In genomic region chr22:41096391-41096790, GRCh38 we compare ENCODE assay signal across 12 cellular contexts. TPM values are rescaled to one million over a fixed set of nuclear protein-coding genes. Genes with fewer than 3 reads are reported as not detected.
A peak's percentile ranks its signal among the peaks of the same experiment; 100 is the strongest.
DNase-seq lines count a peak whose midpoint lies in the region; ATAC-seq and TF ChIP-seq lines count a peak whose summit lies in the region.
"Had no signal": no experiment of that assay in that cellular context is flagged by ENCODE, and none has a peak within 500 bp of the region (broad histone marks: within the 10 kb centered on the region; RNA-seq: fewer than 3 reads in every experiment).

No MANE protein-coding gene starts in this region.

- H3K9ac ChIP-seq in SU-DHL-6 (ENCODE audit: low read length): peak overlapping the region; percentile 93
- H3K9ac ChIP-seq: parathyroid adenoma had no signal

- no peak for TF ChIP-seq CTCF in SU-DHL-6 (IDR thresholded peaks at IDR 0.05; ENCODE audit: insufficient read depth, low read length, poor library complexity, severe bottlenecking)
- no peak for TF ChIP-seq CTCF in fibroblast of pulmonary artery (IDR thresholded peaks at IDR 0.05; ENCODE audit: low read length, missing control alignments)

- H3K27ac Mint-ChIP-seq in stimulated activated effector memory CD8-positive, alpha-beta T cell treated with anti-CD3 and anti-CD28 coated beads, Interleukin-12 subunit alpha, Interleukin-12 subunit beta, amount 100 ng/mL, for 72 hours: peak overlapping the region; percentile 34

- H3K27me3 ChIP-seq in SU-DHL-6 (ENCODE audit: low read length): no peaks in the 10 kb centered on the region
- H3K27me3 ChIP-seq: thyroid gland had no signal

- H3K9me3 Mint-ChIP-seq in activated T-cell treated with anti-CD3 and anti-CD28 coated beads, Interleukin-2, amount 50 U/mL, for 4 hours: no peaks in the 10 kb centered on the region
- no peaks in the 10 kb centered on the region for H3K9me3 Mint-ChIP-seq in stimulated activated effector memory CD8-positive, alpha-beta T cell treated with anti-CD3 and anti-CD28 coated beads, Interleukin-12 subunit alpha, Interleukin-12 subunit beta, amount 100 ng/mL, for 72 hours

- H2AFZ ChIP-seq in SU-DHL-6 (ENCODE audit: low read depth, low read length, severe bottlenecking): no peak overlapping the region
- H2AFZ ChIP-seq: parathyroid adenoma had no signal

- H3K4me3 Mint-ChIP-seq in activated T-cell treated with anti-CD3 and anti-CD28 coated beads, Interleukin-2, amount 50 U/mL, for 4 hours: peak overlapping the region; percentile 98
- peak overlapping the region; percentile 98 for H3K4me3 Mint-ChIP-seq in stimulated activated effector memory CD8-positive, alpha-beta T cell treated with anti-CD3 and anti-CD28 coated beads, Interleukin-12 subunit alpha, Interleukin-12 subunit beta, amount 100 ng/mL, for 72 hours

- peaks cover 6% of the 10 kb centered on the region for H3K36me3 ChIP-seq in SU-DHL-6 (ENCODE audit: low read length)
- H3K36me3 ChIP-seq: thyroid gland had no signal

- H3F3A ChIP-seq in SU-DHL-6 (ENCODE audit: insufficient read depth): 0 out of 2 replicates have a peak, but pooled peaks cover 20% of the 10 kb centered on the region

- DNase-seq in activated T-cell treated with anti-CD3 and anti-CD28 coated beads, Interleukin-2, amount 50 U/mL, for 4 hours: no peak
- no peak for DNase-seq in activated T-cell treated with anti-CD3 and anti-CD28 coated beads, Interleukin-2, amount 50 U/mL, for 1 hour
- DNase-seq in fibroblast of pulmonary artery (ENCODE audit: low read depth) (no peak), T1000 (lab: John Stamatoyannopoulos, UW) (no peak), cerebellar cortex (ENCODE audit: low spot score) (no peak)
- no peak for DNase-seq in stimulated activated effector memory CD8-positive, alpha-beta T cell treated with anti-CD3 and anti-CD28 coated beads, Interleukin-12 subunit alpha, Interleukin-12 subunit beta, amount 100 ng/mL, for 72 hours (ENCODE audit: low spot score in 2 of 2)
- DNase-seq: left cardiac atrium, NCI-H1436, thyroid gland had no signal

- peak overlapping the region; percentile 25; the same call in 1 of the 2 replicates for H3K27ac ChIP-seq in SU-DHL-6 (ENCODE audit: low read depth, low read length)
- H3K27ac ChIP-seq: parathyroid adenoma, thyroid gland had no signal

- H3K4me2 ChIP-seq in SU-DHL-6 (ENCODE audit: low read depth, low read length, poor library complexity, severe bottlenecking): peak overlapping the region; percentile 66

- H3K79me2 ChIP-seq in SU-DHL-6 (ENCODE audit: insufficient read depth, low read length): peaks cover 91% of the 10 kb centered on the region

- H3K4me3 ChIP-seq in SU-DHL-6 (ENCODE audit: insufficient read depth, low read length, poor library complexity, severe bottlenecking) (peak overlapping the region; percentile 92), fibroblast of pulmonary artery (replicated peaks; ENCODE audit: low read depth, low read length) (peak overlapping the region; percentile 2)
- H3K4me3 ChIP-seq: thyroid gland had no signal

- H3K4me1 Mint-ChIP-seq in activated T-cell treated with anti-CD3 and anti-CD28 coated beads, Interleukin-2, amount 50 U/mL, for 4 hours (ENCODE audit: low read depth): peaks cover 62% of the 10 kb centered on the region
- H3K4me1 Mint-ChIP-seq in stimulated activated effector memory CD8-positive, alpha-beta T cell treated with anti-CD3 and anti-CD28 coated beads, Interleukin-12 subunit alpha, Interleukin-12 subunit beta, amount 100 ng/mL, for 72 hours: peaks cover 54% of the 10 kb centered on the region

- peaks cover 28% of the 10 kb centered on the region for H4K20me1 ChIP-seq in SU-DHL-6 (ENCODE audit: low read depth, low read length)

- no peaks in the 10 kb centered on the region for H3K9me2 ChIP-seq in SU-DHL-6 (replicated peaks; ENCODE audit: insufficient read depth, low read length)

- H3K9me3 ChIP-seq in SU-DHL-6 (ENCODE audit: insufficient read depth, low read length): no peaks in the 10 kb centered on the region
- H3K9me3 ChIP-seq: thyroid gland had no signal

- no peak for ATAC-seq in activated T-cell treated with anti-CD3 and anti-CD28 coated beads, Interleukin-2, amount 50 U/mL, for 4 hours
- no peak for ATAC-seq in stimulated activated effector memory CD8-positive, alpha-beta T cell treated with anti-CD3 and anti-CD28 coated beads, Interleukin-12 subunit alpha, Interleukin-12 subunit beta, amount 100 ng/mL, for 72 hours
- no peak for ATAC-seq in HG02885 (IDR thresholded peaks at IDR 0.05; ENCODE audit: poor library complexity, unreplicated experiment)
- ATAC-seq: left cardiac atrium had no signal

- no peaks in the 10 kb centered on the region for H3K27me3 Mint-ChIP-seq in activated T-cell treated with anti-CD3 and anti-CD28 coated beads, Interleukin-2, amount 50 U/mL, for 4 hours (ENCODE audit: low read depth)

- H3K36me3 Mint-ChIP-seq in activated T-cell treated with anti-CD3 and anti-CD28 coated beads, Interleukin-2, amount 50 U/mL, for 4 hours (ENCODE audit: insufficient read depth): peaks cover 12% of the 10 kb centered on the region
- peaks cover 83% of the 10 kb centered on the region for H3K36me3 Mint-ChIP-seq in stimulated activated effector memory CD8-positive, alpha-beta T cell treated with anti-CD3 and anti-CD28 coated beads, Interleukin-12 subunit alpha, Interleukin-12 subunit beta, amount 100 ng/mL, for 72 hours

RNA-seq across cellular contexts. Expression of gene EP300, which starts 4.0 kb away (rescaled TPM):
- 10 to 100 TPM; 43.7 to 52.0 (median 51.4) TPM for total RNA-seq in activated T-cell treated with anti-CD3 and anti-CD28 coated beads, Interleukin-2, amount 50 U/mL, for 4 hours
